ENCODE assay signal across 11 cellular contexts in the genomic region with DNA sequence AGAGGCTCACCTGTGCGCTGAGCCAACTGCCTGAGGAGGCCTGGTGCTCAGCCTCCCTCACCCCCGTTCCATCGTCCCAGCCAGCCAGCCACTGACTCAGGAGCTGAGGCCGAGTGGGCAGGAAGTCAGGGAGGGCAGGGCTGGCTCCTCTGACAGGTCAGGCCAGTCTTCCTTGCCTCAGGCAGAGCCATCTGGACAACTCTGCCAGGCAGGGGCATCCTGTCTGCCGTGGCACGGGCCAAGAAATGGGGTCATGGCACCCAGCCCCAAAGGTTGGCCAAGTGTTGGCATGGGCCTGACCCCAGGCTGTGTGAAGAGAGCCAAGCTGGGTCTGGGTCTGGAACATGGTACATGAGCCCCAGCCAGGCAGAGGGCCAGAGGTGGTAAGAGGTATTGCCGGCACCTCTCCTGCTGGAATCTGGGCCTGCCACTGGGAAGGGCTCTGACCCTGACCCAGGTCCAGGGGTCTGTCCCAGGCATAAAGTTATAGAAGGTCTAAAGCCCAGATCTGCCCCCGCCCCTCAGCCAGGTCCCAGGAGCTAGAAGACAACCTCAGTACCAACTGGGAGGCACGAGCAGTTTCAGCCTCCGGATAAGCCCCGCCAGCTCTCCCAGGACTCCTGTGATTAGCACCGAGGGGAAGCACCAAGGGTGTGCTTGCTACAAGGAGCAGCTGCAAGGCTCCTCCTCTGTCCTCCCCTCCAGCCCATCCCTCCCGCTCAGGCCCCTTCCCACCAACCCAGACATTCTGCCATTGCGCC. TPM values are rescaled to one million over a fixed set of nuclear protein-coding genes. Genes with fewer than 3 reads are reported as not detected.
DNase-seq lines count a peak whose midpoint lies in the region; ATAC-seq, FAIRE-seq and TF ChIP-seq lines count a peak whose summit lies in the region.
"Had no signal": no experiment of that assay in that cellular context is flagged by ENCODE, and none has a peak within 500 bp of the region (broad histone marks: within the 10 kb centered on the region; RNA-seq: fewer than 3 reads in every experiment).

No MANE protein-coding gene starts in this region.

- ATAC-seq in stimulated activated effector memory CD8-positive, alpha-beta T cell treated with anti-CD3 and anti-CD28 coated beads, Interleukin-12 subunit alpha, Interleukin-12 subunit beta, amount 100 ng/mL, for 72 hours: no peak
- ATAC-seq in HG03025 (IDR thresholded peaks at IDR 0.05; ENCODE audit: low FRiP score, unreplicated experiment): no peak

- peak overlapping the region; percentile 39 for H3K9ac ChIP-seq in NT2/D1 (ENCODE audit: insufficient read length, low read depth)
- H3K9ac ChIP-seq: KMS-11 had no signal

- peaks cover 31% of the 10 kb centered on the region for H3K4me1 ChIP-seq in NT2/D1 (ENCODE audit: insufficient read depth, insufficient read length)

- H3K4me3 Mint-ChIP-seq in stimulated activated effector memory CD8-positive, alpha-beta T cell treated with anti-CD3 and anti-CD28 coated beads, Interleukin-12 subunit alpha, Interleukin-12 subunit beta, amount 100 ng/mL, for 72 hours: no peak overlapping the region

- H3K9me3 ChIP-seq in NT2/D1 (ENCODE audit: insufficient read depth, low read length): no peaks in the 10 kb centered on the region

- in situ Hi-C loops in brain microvascular endothelial cell (cut with HindIII; ENCODE audit: low pct_ligation_motif_present, low sequenced_read_pairs): no loop called here

- peak overlapping the region; percentile 80 for H3K27ac Mint-ChIP-seq in stimulated activated effector memory CD8-positive, alpha-beta T cell treated with anti-CD3 and anti-CD28 coated beads, Interleukin-12 subunit alpha, Interleukin-12 subunit beta, amount 100 ng/mL, for 72 hours

- H3K27ac ChIP-seq in epithelial cell of prostate (peak overlapping the region; percentile 52), brain microvascular endothelial cell (no peak overlapping the region)

- FAIRE-seq in frontal cortex (lab: Jason Lieb, UNC): no peak
- FAIRE-seq: D721Med had no signal

- H3K27me3 ChIP-seq in NT2/D1 (ENCODE audit: insufficient read depth, insufficient read length): no peaks in the 10 kb centered on the region
- H3K27me3 ChIP-seq in brain microvascular endothelial cell (replicated peaks): no peaks in the 10 kb centered on the region

- peaks cover 36% of the 10 kb centered on the region for H3K4me1 Mint-ChIP-seq in stimulated activated effector memory CD8-positive, alpha-beta T cell treated with anti-CD3 and anti-CD28 coated beads, Interleukin-12 subunit alpha, Interleukin-12 subunit beta, amount 100 ng/mL, for 72 hours

- H3K36me3 ChIP-seq in NT2/D1 (ENCODE audit: insufficient read depth, insufficient read length, low read length) (peaks cover 8% of the 10 kb centered on the region), brain microvascular endothelial cell (replicated peaks) (peaks cover 4% of the 10 kb centered on the region)

- peaks cover 28% of the 10 kb centered on the region for H3K36me3 Mint-ChIP-seq in stimulated activated effector memory CD8-positive, alpha-beta T cell treated with anti-CD3 and anti-CD28 coated beads, Interleukin-12 subunit alpha, Interleukin-12 subunit beta, amount 100 ng/mL, for 72 hours

- H3K4me3 ChIP-seq in NT2/D1 (ENCODE audit: insufficient read length, low read depth) (no peak overlapping the region), brain microvascular endothelial cell (ENCODE audit: low read depth, low read length) (no peak overlapping the region)

- no peak for TF ChIP-seq CTCF in brain microvascular endothelial cell (IDR thresholded peaks at IDR 0.05; ENCODE audit: low read depth, low read length, missing control alignments)

- DNase-seq in EL: peak; percentile 80
- no peak for DNase-seq in NT2/D1 (ENCODE audit: low read depth, low spot score)
- peak; percentile 29 for DNase-seq in epithelial cell of prostate (ENCODE audit: low read depth, low spot score)
- DNase-seq in stimulated activated effector memory CD8-positive, alpha-beta T cell treated with anti-CD3 and anti-CD28 coated beads, Interleukin-12 subunit alpha, Interleukin-12 subunit beta, amount 100 ng/mL, for 72 hours (ENCODE audit: low spot score in 2 of 2): no peak
- no peak for DNase-seq in brain microvascular endothelial cell
- no peak for DNase-seq in frontal cortex (ENCODE audit: low spot score in 2 of 2)
- DNase-seq in NCI-H146 (lab: John Stamatoyannopoulos, UW): no peak
- DNase-seq: NCI-H510A had no signal

- no peaks in the 10 kb centered on the region for H3K9me3 Mint-ChIP-seq in stimulated activated effector memory CD8-positive, alpha-beta T cell treated with anti-CD3 and anti-CD28 coated beads, Interleukin-12 subunit alpha, Interleukin-12 subunit beta, amount 100 ng/mL, for 72 hours

RNA-seq across cellular contexts. Expression of gene VASN, which starts 2.5 kb away (rescaled TPM):
- 1.6 TPM for total RNA-seq in frontal cortex

RNA-seq across cellular contexts. Expression of gene PAM16, which starts 18.1 kb away (rescaled TPM):
- 28.5 TPM for total RNA-seq in frontal cortex

RNA-seq across cellular contexts. Expression of gene CORO7, which starts 47.2 kb away (rescaled TPM):
- total RNA-seq in frontal cortex: 39.1 TPM

RNA-seq across cellular contexts. Expression of gene GLIS2, which starts 53.3 kb away (rescaled TPM):
- 8.6 TPM for total RNA-seq in frontal cortex

RNA-seq across cellular contexts. Expression of gene DNAJA3, which starts 56.5 kb away (rescaled TPM):
- total RNA-seq in frontal cortex: 42.8 TPM

Comparison
In these comparisons a context has a peak if more than half of its experiments do, and no peak if none do; other contexts are left out.
1. DNase-seq: peak in EL (single experiment) and epithelial cell of prostate (single experiment); none in NT2/D1 (single experiment), stimulated activated effector memory CD8-positive, alpha-beta T cell treated with anti-CD3 and anti-CD28 coated beads, Interleukin-12 subunit alpha, Interleukin-12 subunit beta, amount 100 ng/mL, for 72 hours (0 of 2), brain microvascular endothelial cell (single experiment), frontal cortex (0 of 2) and NCI-H146 (single experiment).